In the genomic region with DNA sequence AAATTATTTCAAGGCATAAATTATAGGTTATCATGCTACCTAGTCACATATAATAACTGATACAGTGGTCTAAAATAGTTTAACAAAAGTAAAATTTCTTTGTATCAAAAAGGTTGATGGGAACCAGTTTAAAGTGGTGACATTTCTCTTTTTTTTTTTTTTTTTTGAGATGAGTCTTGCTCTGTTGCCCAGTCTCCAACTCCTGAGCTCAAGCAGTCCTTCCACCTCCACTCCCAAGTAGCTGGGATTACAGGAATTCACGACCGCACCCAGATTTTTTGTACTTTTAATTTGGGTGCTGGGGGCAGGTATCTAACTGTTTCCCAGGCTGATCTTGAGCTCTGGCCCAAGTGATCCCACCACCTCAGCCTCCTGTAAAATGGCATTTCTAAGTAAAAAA, we compare ENCODE assay signal across 8 cellular contexts. TPM values are rescaled to one million over a fixed set of nuclear protein-coding genes. Genes with fewer than 3 reads are reported as not detected.
DNase-seq lines count a peak whose midpoint lies in the region; ATAC-seq and TF ChIP-seq lines count a peak whose summit lies in the region.

No MANE protein-coding gene starts in this region.

- peaks cover 0 to 45% of the 10 kb centered on the region in 2 donors for H3K4me1 ChIP-seq in left lung
- peaks cover 24% of the 10 kb centered on the region for H3K4me1 ChIP-seq in suprapubic skin

- peak overlapping the region; percentile 97 for H3K27ac Mint-ChIP-seq in activated CD4-positive, alpha-beta T cell treated with anti-CD3 and anti-CD28 coated beads, Interleukin-2, amount 10 ng/mL, durations not matched to agents 24 days and 14 days
- H3K27ac Mint-ChIP-seq in activated naive CD8-positive, alpha-beta T cell treated with anti-CD3 and anti-CD28 coated beads for 36 hours: peak overlapping the region; percentile 96

- H3K4me1 Mint-ChIP-seq in activated CD4-positive, alpha-beta T cell treated with anti-CD3 and anti-CD28 coated beads, Interleukin-2, amount 10 ng/mL, durations not matched to agents 24 days and 14 days: peaks cover 29% of the 10 kb centered on the region
- H3K4me1 Mint-ChIP-seq in activated naive CD8-positive, alpha-beta T cell treated with anti-CD3 and anti-CD28 coated beads for 36 hours: peaks cover 36% of the 10 kb centered on the region

- H3K4me3 ChIP-seq in left lung (peak overlapping the region in 1 of 2 donors; percentile 73), suprapubic skin (peak overlapping the region; percentile 87)

- H3K4me3 Mint-ChIP-seq in activated CD4-positive, alpha-beta T cell treated with anti-CD3 and anti-CD28 coated beads, Interleukin-2, amount 10 ng/mL, durations not matched to agents 24 days and 14 days: peak overlapping the region; percentile 86
- peak overlapping the region; percentile 91 for H3K4me3 Mint-ChIP-seq in activated naive CD8-positive, alpha-beta T cell treated with anti-CD3 and anti-CD28 coated beads for 36 hours

- no peak for TF ChIP-seq EP300 in suprapubic skin (IDR thresholded peaks at IDR 0.05)

- H3K27me3 ChIP-seq in left lung (no peaks in the 10 kb centered on the region), suprapubic skin (no peaks in the 10 kb centered on the region)

- H3K36me3 ChIP-seq in left lung: no peaks in the 10 kb centered on the region
- H3K36me3 ChIP-seq in suprapubic skin: no peaks in the 10 kb centered on the region

- TF ChIP-seq POLR2A in suprapubic skin (IDR thresholded peaks at IDR 0.05): no peak

- 45% methylated on average over 2 of the region's 2 CpGs for WGBS in suprapubic skin

- peaks cover 20% of the 10 kb centered on the region for H3K36me3 Mint-ChIP-seq in activated CD4-positive, alpha-beta T cell treated with anti-CD3 and anti-CD28 coated beads, Interleukin-2, amount 10 ng/mL, durations not matched to agents 24 days and 14 days (ENCODE audit: low read depth)
- H3K36me3 Mint-ChIP-seq in activated naive CD8-positive, alpha-beta T cell treated with anti-CD3 and anti-CD28 coated beads for 36 hours: peaks cover 24% of the 10 kb centered on the region

- no peaks in the 10 kb centered on the region for H3K27me3 Mint-ChIP-seq in activated CD4-positive, alpha-beta T cell treated with anti-CD3 and anti-CD28 coated beads, Interleukin-2, amount 10 ng/mL, durations not matched to agents 24 days and 14 days
- no peaks in the 10 kb centered on the region for H3K27me3 Mint-ChIP-seq in activated naive CD8-positive, alpha-beta T cell treated with anti-CD3 and anti-CD28 coated beads for 36 hours

- H3K27ac ChIP-seq in left lung (peak overlapping the region; percentile 99 to 100), suprapubic skin (peak overlapping the region; percentile 98)

- TF ChIP-seq CTCF in left lung (IDR thresholded peaks at IDR 0.05) (no peak), suprapubic skin (IDR thresholded peaks at IDR 0.05) (no peak), omental fat pad (IDR thresholded peaks at IDR 0.05) (no peak)

- H3K9me3 Mint-ChIP-seq in activated CD4-positive, alpha-beta T cell treated with anti-CD3 and anti-CD28 coated beads, Interleukin-2, amount 10 ng/mL, durations not matched to agents 24 days and 14 days: no peaks in the 10 kb centered on the region
- no peaks in the 10 kb centered on the region for H3K9me3 Mint-ChIP-seq in activated naive CD8-positive, alpha-beta T cell treated with anti-CD3 and anti-CD28 coated beads for 36 hours

- peak; percentile 4 for ATAC-seq in left lung
- no peak for ATAC-seq in GM19467 (IDR thresholded peaks at IDR 0.05; ENCODE audit: unreplicated experiment)
- no peak for ATAC-seq in omental fat pad (ENCODE audit: low FRiP score)

- H3K9me3 ChIP-seq in left lung (no peaks in the 10 kb centered on the region), suprapubic skin (no peaks in the 10 kb centered on the region)

- intact Hi-C loops in activated CD4-positive, alpha-beta T cell treated with anti-CD3 and anti-CD28 coated beads, Interleukin-2, amount 10 ng/mL, durations not matched to agents 24 days and 14 days (cut with micrococcal nuclease): loop anchor here (1.0 kb wide), 1 partner anchor 119 kb away; a partner anchor contains a TSS
- intact Hi-C loops in left lung (cut with DNase I): no loop called here

- DNase-seq in activated CD4-positive, alpha-beta T cell treated with anti-CD3 and anti-CD28 coated beads, Interleukin-2, amount 10 ng/mL, durations not matched to agents 24 days and 14 days: no peak
- no peak for DNase-seq in activated CD4-positive, alpha-beta T cell treated with anti-CD3 and anti-CD28 coated beads for 1 hour
- DNase-seq in activated naive CD8-positive, alpha-beta T cell treated with anti-CD3 and anti-CD28 coated beads for 36 hours: no peak
- no peak for DNase-seq in left lung
- DNase-seq in suprapubic skin (ENCODE audit: low spot score in 2 of 2): no peak
- no peak for DNase-seq in stimulated activated CD4-positive, alpha-beta T cell treated with anti-CD3 and anti-CD28 coated beads, Interleukin-2, amount 100 ng/mL, for 48 hours
- DNase-seq in omental fat pad (ENCODE audit: low spot score): no peak

RNA-seq across cellular contexts. Expression of a gene that starts 1.0 kb away (rescaled TPM):
- 36.7 and 37.2 TPM in 2 replicates for total RNA-seq in activated CD4-positive, alpha-beta T cell treated with anti-CD3 and anti-CD28 coated beads, Interleukin-2, amount 10 ng/mL, durations not matched to agents 24 days and 14 days
- 10 to 100 TPM; 43.8 to 46.2 TPM for total RNA-seq in activated naive CD8-positive, alpha-beta T cell treated with anti-CD3 and anti-CD28 coated beads for 36 hours
- total RNA-seq in left lung: 10 to 100 TPM; 20.8 to 32.1 TPM
- total RNA-seq in suprapubic skin: 10 to 100 TPM in 1 of 4 donors, 1 to 10 TPM in 3; 4.7 to 10.2 (median 8.5) TPM
- total RNA-seq in omental fat pad: 10 to 100 TPM in 2 of 4 donors, 1 to 10 TPM in 2; 7.7 to 21.3 (median 11.2) TPM

RNA-seq across cellular contexts. Expression of a gene that starts 28.8 kb away (rescaled TPM):
- total RNA-seq in activated CD4-positive, alpha-beta T cell treated with anti-CD3 and anti-CD28 coated beads, Interleukin-2, amount 10 ng/mL, durations not matched to agents 24 days and 14 days: 2.5 and 3.4 TPM in 2 replicates
- 1 to 10 TPM; 4.2 to 4.8 TPM for total RNA-seq in activated naive CD8-positive, alpha-beta T cell treated with anti-CD3 and anti-CD28 coated beads for 36 hours
- total RNA-seq in left lung (1 to 10 TPM; 6.2 to 7.5 TPM), suprapubic skin (1 to 10 TPM; 1.9 to 5.1 (median 4.3) TPM), omental fat pad (10 to 100 TPM in 1 of 4 donors, 1 to 10 TPM in 3; 2.8 to 11.3 (median 4.0) TPM)
